Comparison of ENCODE assay signal across 1 cellular context in genomic region chr15:74889882-74890768, GRCh38.
TF ChIP-seq lines count a peak whose summit lies in the region.

Gene MPI (plus strand): TSS chr15:74890042. CDS start chr15:74890074, 32 bp downstream.

TF ChIP-seq in WTC11, 78 proteins besides CTCF, POLR2A, EP300 and RAD21 (continued from another document):
- TF ChIP-seq ZSCAN18 (CRISPR knock-in tag; IDR thresholded peaks at IDR 0.05) (no peak), TP53 (CRISPR knock-in tag; IDR thresholded peaks at IDR 0.05) (0 out of 2 replicates have a peak, but pooled peaks have one; percentile 68), MYBL2 (CRISPR knock-in tag; IDR thresholded peaks at IDR 0.05) (no peak), USF1 (CRISPR knock-in tag; IDR thresholded peaks at IDR 0.05) (peak; percentile 29; the same call in 1 of the 2 replicates), NR2C2 (CRISPR knock-in tag; IDR thresholded peaks at IDR 0.05) (no peak), ZBTB21 (CRISPR knock-in tag; IDR thresholded peaks at IDR 0.05; ENCODE audit: borderline replicate concordance) (peak; percentile 73; the same call in 1 of the 2 replicates), ZNF532 (CRISPR knock-in tag; IDR thresholded peaks at IDR 0.05; ENCODE audit: borderline replicate concordance) (no peak), ZNF416 (CRISPR knock-in tag; IDR thresholded peaks at IDR 0.05) (peak; percentile 47; the same call in 1 of the 2 replicates), AFF4 (CRISPR knock-in tag; IDR thresholded peaks at IDR 0.05; ENCODE audit: borderline replicate concordance) (no peak), ZNF219 (CRISPR knock-in tag; IDR thresholded peaks at IDR 0.05; ENCODE audit: borderline replicate concordance) (no peak), STAT6 (CRISPR knock-in tag; conservative IDR thresholded peaks at IDR 0.05; ENCODE audit: low read depth) (no peak), RELA (CRISPR knock-in tag; IDR thresholded peaks at IDR 0.05; ENCODE audit: borderline replicate concordance) (no peak), ETV6 (CRISPR knock-in tag; IDR thresholded peaks at IDR 0.05) (0 out of 2 replicates have a peak, but pooled peaks have one; percentile 16), EMX1 (CRISPR knock-in tag; IDR thresholded peaks at IDR 0.05) (0 out of 2 replicates have a peak, but pooled peaks have one; percentile 42), FOXP1 (CRISPR knock-in tag; IDR thresholded peaks at IDR 0.05; ENCODE audit: borderline replicate concordance) (no peak; the same call in 1 of the 2 replicates), JAZF1 (CRISPR knock-in tag; IDR thresholded peaks at IDR 0.05) (no peak), ERG (CRISPR knock-in tag; IDR thresholded peaks at IDR 0.05) (no peak), ATF1 (CRISPR knock-in tag; IDR thresholded peaks at IDR 0.05) (0 out of 2 replicates have a peak, but pooled peaks have one; percentile 30), NFATC4 (CRISPR knock-in tag; IDR thresholded peaks at IDR 0.05) (peak; percentile 17; the same call in 1 of the 2 replicates), CREM (CRISPR knock-in tag; IDR thresholded peaks at IDR 0.05) (peak; percentile 63; the same call in 1 of the 2 replicates), PRDM15 (CRISPR knock-in tag; IDR thresholded peaks at IDR 0.05) (no peak), OVOL2 (CRISPR knock-in tag; IDR thresholded peaks at IDR 0.05; ENCODE audit: borderline replicate concordance) (no peak), FOXJ3 (CRISPR knock-in tag; IDR thresholded peaks at IDR 0.05; ENCODE audit: borderline replicate concordance) (no peak), GABPB1 (CRISPR knock-in tag; IDR thresholded peaks at IDR 0.05) (peak; percentile 58; the same call in 1 of the 2 replicates), KAT7 (CRISPR knock-in tag; IDR thresholded peaks at IDR 0.05; ENCODE audit: borderline replicate concordance) (0 out of 2 replicates have a peak, but pooled peaks have one; percentile 78), SMAD3 (CRISPR knock-in tag; IDR thresholded peaks at IDR 0.05; ENCODE audit: borderline replicate concordance) (peak; percentile 38; the same call in 1 of the 2 replicates), ZNF232 (CRISPR knock-in tag; IDR thresholded peaks at IDR 0.05) (0 out of 2 replicates have a peak, but pooled peaks have one; percentile 49), MAX (CRISPR knock-in tag; IDR thresholded peaks at IDR 0.05) (peak; percentile 89)
